In genomic region chr4:6908397-6909112, GRCh38 we compare ENCODE assay signal across 8 cellular contexts. TPM values are rescaled to one million over a fixed set of nuclear protein-coding genes. Genes with fewer than 3 reads are reported as not detected.
DNase-seq lines count a peak whose midpoint lies in the region; TF ChIP-seq lines count a peak whose summit lies in the region.

No MANE protein-coding gene starts in this region.

- H3K4me3 ChIP-seq in iPS-18c (ENCODE audit: insufficient read depth, low read depth, low read length), result peak overlapping the region; percentile 92
- H3K4me3 ChIP-seq in suprapubic skin, result peak overlapping the region; percentile 70

- intact Hi-C loops in activated T-helper 1 cell treated with anti-CD3 and anti-CD28 coated beads, Interleukin-12 subunit alpha, Interleukin-12 subunit beta, Interleukin-2, Interleukin-4 antibody, amounts not matched to agents 30 ng/mL and 10 ng/mL and 1 ng/mL, durations not matched to agents 14 hours and 24 hours and 36 hours (cut with micrococcal nuclease), result loop anchor here (1.0 to 10.0 kb wide), 11 partner anchors 9 to 724 kb away; partner anchors contain the start of genes BLOC1S4, GRPEL1, MRFAP1 and TADA2B

- TF ChIP-seq CTCF in suprapubic skin (IDR thresholded peaks at IDR 0.05), result no peak

- H3K36me3 ChIP-seq in suprapubic skin, result no peaks in the 10 kb centered on the region

- H3K27me3 Mint-ChIP-seq in T-helper 1 cell treated with Interleukin-12 subunit alpha and Interleukin-12 subunit beta and Interleukin-4 antibody, amounts not matched to agents 30 μg/mL and 1 μg/mL, for 36 hours (ENCODE audit: low read depth), result no peaks in the 10 kb centered on the region
- no peaks in the 10 kb centered on the region for H3K27me3 Mint-ChIP-seq in activated T-helper 1 cell treated with anti-CD3 and anti-CD28 coated beads, Interleukin-12 subunit alpha, Interleukin-12 subunit beta, Interleukin-2, Interleukin-4 antibody, amounts not matched to agents 30 ng/mL and 10 ng/mL and 1 ng/mL, durations not matched to agents 14 hours and 24 hours and 36 hours (ENCODE audit: insufficient read depth)

- no peaks in the 10 kb centered on the region for H3K9me3 ChIP-seq in iPS-18c (ENCODE audit: control insufficient read depth, insufficient read depth, low read length)
- H3K9me3 ChIP-seq in suprapubic skin, result no peaks in the 10 kb centered on the region

- no peaks in the 10 kb centered on the region for H3K9me3 Mint-ChIP-seq in T-helper 1 cell treated with Interleukin-12 subunit alpha and Interleukin-12 subunit beta and Interleukin-4 antibody, amounts not matched to agents 30 μg/mL and 1 μg/mL, for 36 hours
- H3K9me3 Mint-ChIP-seq in activated T-helper 1 cell treated with anti-CD3 and anti-CD28 coated beads, Interleukin-12 subunit alpha, Interleukin-12 subunit beta, Interleukin-2, Interleukin-4 antibody, amounts not matched to agents 30 ng/mL and 10 ng/mL and 1 ng/mL, durations not matched to agents 14 hours and 24 hours and 36 hours, result no peaks in the 10 kb centered on the region

- peaks cover 6% of the 10 kb centered on the region for H3K36me3 Mint-ChIP-seq in T-helper 1 cell treated with Interleukin-12 subunit alpha and Interleukin-12 subunit beta and Interleukin-4 antibody, amounts not matched to agents 30 μg/mL and 1 μg/mL, for 36 hours (ENCODE audit: low read depth)
- H3K36me3 Mint-ChIP-seq in activated T-helper 1 cell treated with anti-CD3 and anti-CD28 coated beads, Interleukin-12 subunit alpha, Interleukin-12 subunit beta, Interleukin-2, Interleukin-4 antibody, amounts not matched to agents 30 ng/mL and 10 ng/mL and 1 ng/mL, durations not matched to agents 14 hours and 24 hours and 36 hours (ENCODE audit: low read depth), result peaks cover 2% of the 10 kb centered on the region

- peak overlapping the region; percentile 97 for H3K27ac ChIP-seq in suprapubic skin

- 21% methylated on average over 18 of the region's 18 CpGs for WGBS in suprapubic skin

- no peak for TF ChIP-seq POLR2A in suprapubic skin (IDR thresholded peaks at IDR 0.05)

- peak overlapping the region; percentile 85 for H3K4me3 Mint-ChIP-seq in T-helper 1 cell treated with Interleukin-12 subunit alpha and Interleukin-12 subunit beta and Interleukin-4 antibody, amounts not matched to agents 30 μg/mL and 1 μg/mL, for 36 hours
- H3K4me3 Mint-ChIP-seq in activated T-helper 1 cell treated with anti-CD3 and anti-CD28 coated beads, Interleukin-12 subunit alpha, Interleukin-12 subunit beta, Interleukin-2, Interleukin-4 antibody, amounts not matched to agents 30 ng/mL and 10 ng/mL and 1 ng/mL, durations not matched to agents 14 hours and 24 hours and 36 hours, result peak overlapping the region; percentile 92

- no peak for TF ChIP-seq EP300 in suprapubic skin (IDR thresholded peaks at IDR 0.05)

- no peak for DNase-seq in T-helper 1 cell
- DNase-seq in activated T-helper 1 cell treated with anti-CD3 and anti-CD28 coated beads, Interleukin-12 subunit alpha, Interleukin-12 subunit beta, Interleukin-2, Interleukin-4 antibody, amounts not matched to agents 30 ng/mL and 10 ng/mL and 1 ng/mL, durations not matched to agents 14 hours and 24 hours and 36 hours (ENCODE audit: low spot score), result no peak
- peak in 1 of 2 donors; percentile 63 for DNase-seq in suprapubic skin (ENCODE audit: low spot score in 2 of 2)
- no peak for DNase-seq in NK-92 treated with Interleukin-12 subunit alpha and Interleukin-12 subunit beta, amount 100 ng/mL, for 24 hours (lab: John Stamatoyannopoulos, UW)
- DNase-seq in SIG-M5 (lab: John Stamatoyannopoulos, UW), result no peak
- no peak for DNase-seq in amygdala (lab: John Stamatoyannopoulos, UW)

- H3K4me1 Mint-ChIP-seq in T-helper 1 cell treated with Interleukin-12 subunit alpha and Interleukin-12 subunit beta and Interleukin-4 antibody, amounts not matched to agents 30 μg/mL and 1 μg/mL, for 36 hours (ENCODE audit: low read depth), result peaks cover 63% of the 10 kb centered on the region
- H3K4me1 Mint-ChIP-seq in activated T-helper 1 cell treated with anti-CD3 and anti-CD28 coated beads, Interleukin-12 subunit alpha, Interleukin-12 subunit beta, Interleukin-2, Interleukin-4 antibody, amounts not matched to agents 30 ng/mL and 10 ng/mL and 1 ng/mL, durations not matched to agents 14 hours and 24 hours and 36 hours (ENCODE audit: low read depth), result peaks cover 70% of the 10 kb centered on the region

- peak overlapping the region; percentile 93 for H3K27ac Mint-ChIP-seq in T-helper 1 cell treated with Interleukin-12 subunit alpha and Interleukin-12 subunit beta and Interleukin-4 antibody, amounts not matched to agents 30 μg/mL and 1 μg/mL, for 36 hours
- peak overlapping the region; percentile 94 for H3K27ac Mint-ChIP-seq in activated T-helper 1 cell treated with anti-CD3 and anti-CD28 coated beads, Interleukin-12 subunit alpha, Interleukin-12 subunit beta, Interleukin-2, Interleukin-4 antibody, amounts not matched to agents 30 ng/mL and 10 ng/mL and 1 ng/mL, durations not matched to agents 14 hours and 24 hours and 36 hours

- peaks cover 44% of the 10 kb centered on the region for H3K4me1 ChIP-seq in suprapubic skin

- H3K27me3 ChIP-seq in suprapubic skin, result no peaks in the 10 kb centered on the region

RNA-seq across cellular contexts. Expression of gene TBC1D14, which starts 1.1 kb away (rescaled TPM):
- 58.1 and 59.7 TPM in 2 replicates for total RNA-seq in activated T-helper 1 cell treated with anti-CD3 and anti-CD28 coated beads, Interleukin-12 subunit alpha, Interleukin-12 subunit beta, Interleukin-2, Interleukin-4 antibody, amounts not matched to agents 30 ng/mL and 10 ng/mL and 1 ng/mL, durations not matched to agents 14 hours and 24 hours and 36 hours
- total RNA-seq in suprapubic skin, result 100 to 1,000 TPM in 2 of 4 donors, 10 to 100 TPM in 2; 55.0 to 111 (median 97.9) TPM
